8 cellular contexts compared by ENCODE assay signal in the genomic region with DNA sequence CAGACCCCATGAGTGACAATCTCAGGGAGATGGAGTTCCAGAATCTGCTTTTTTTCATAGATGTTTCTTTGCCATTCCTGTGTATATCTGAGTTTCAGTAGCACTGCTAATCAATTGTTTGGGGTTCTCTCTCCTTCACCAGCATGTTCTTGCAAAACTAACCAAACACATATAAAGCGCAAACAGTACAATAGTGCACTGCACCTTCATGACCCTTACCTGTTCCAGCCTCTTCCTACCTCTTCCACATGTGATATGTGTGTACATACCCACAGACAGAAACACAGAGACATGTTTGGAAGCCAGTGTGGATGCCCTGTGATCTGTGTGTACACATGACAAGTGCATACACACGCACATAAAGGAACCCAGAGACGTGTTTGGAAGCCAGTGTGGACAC. TPM values are rescaled to one million over a fixed set of nuclear protein-coding genes. Genes with fewer than 3 reads are reported as not detected.
DNase-seq lines count a peak whose midpoint lies in the region; ATAC-seq and TF ChIP-seq lines count a peak whose summit lies in the region.

No MANE protein-coding gene starts in this region.

- H3K4me3 Mint-ChIP-seq in activated naive CD8-positive, alpha-beta T cell treated with anti-CD3 and anti-CD28 coated beads, Interleukin-2, amount 10 ng/mL, durations not matched to agents 7 days and 5 days: peak overlapping the region; percentile 87
- peak overlapping the region; percentile 85 for H3K4me3 Mint-ChIP-seq in type B pancreatic cell

- intact Hi-C loops in heart left ventricle (cut with DNase I): loop anchor here (1.0 to 10.0 kb wide), 7 partner anchors 40 to 615 kb away; a partner anchor contains a TSS
- intact Hi-C loops in cardiac septum (cut with DNase I): loop anchor here (10.0 kb wide), 1 partner anchor 213 kb away; no protein-coding TSS in a partner anchor

- H3K36me3 Mint-ChIP-seq in activated naive CD8-positive, alpha-beta T cell treated with anti-CD3 and anti-CD28 coated beads, Interleukin-2, amount 10 ng/mL, durations not matched to agents 7 days and 5 days: peaks cover 23% of the 10 kb centered on the region
- H3K36me3 Mint-ChIP-seq in type B pancreatic cell: peaks cover 38% of the 10 kb centered on the region

- H3K4me1 Mint-ChIP-seq in activated naive CD8-positive, alpha-beta T cell treated with anti-CD3 and anti-CD28 coated beads, Interleukin-2, amount 10 ng/mL, durations not matched to agents 7 days and 5 days: peaks cover 19% of the 10 kb centered on the region
- H3K4me1 Mint-ChIP-seq in type B pancreatic cell (ENCODE audit: unreplicated experiment): peaks cover 22% of the 10 kb centered on the region

- WGBS in heart left ventricle, 4 donors: 80 to 90% (median 85%) methylated on average over 3 of the region's 3 CpGs

- H3K27me3 Mint-ChIP-seq in activated naive CD8-positive, alpha-beta T cell treated with anti-CD3 and anti-CD28 coated beads, Interleukin-2, amount 10 ng/mL, durations not matched to agents 7 days and 5 days: no peaks in the 10 kb centered on the region
- H3K27me3 Mint-ChIP-seq in type B pancreatic cell: no peaks in the 10 kb centered on the region

- H3K4me3 ChIP-seq in heart left ventricle: peak overlapping the region in 8 of 12 donors; percentile 64 to 99 (median 94)

- peaks cover 0 to 5% (median 0%) of the 10 kb centered on the region in 9 donors for H3K36me3 ChIP-seq in heart left ventricle

- DNase-seq in heart left ventricle: no peak
- DNase-seq in cardiac septum (ENCODE audit: low spot score): no peak
- DNase-seq in activated naive CD8-positive, alpha-beta T cell treated with anti-CD3 and anti-CD28 coated beads, Interleukin-2, amount 10 ng/mL, durations not matched to agents 7 days and 5 days: no peak
- DNase-seq in left lobe of liver (ENCODE audit: low spot score): no peak
- no peak for DNase-seq in type B pancreatic cell (ENCODE audit: extremely low spot score, unreplicated experiment)
- no peak for DNase-seq in NCI-H345 (lab: John Stamatoyannopoulos, UW)

- H3K9me3 Mint-ChIP-seq in activated naive CD8-positive, alpha-beta T cell treated with anti-CD3 and anti-CD28 coated beads, Interleukin-2, amount 10 ng/mL, durations not matched to agents 7 days and 5 days: no peaks in the 10 kb centered on the region
- peaks cover 5% of the 10 kb centered on the region for H3K9me3 Mint-ChIP-seq in type B pancreatic cell

- no peak for TF ChIP-seq CTCF in heart left ventricle (IDR thresholded peaks at IDR 0.05)
- no peak for TF ChIP-seq CTCF in type B pancreatic cell (conservative IDR thresholded peaks at IDR 0.05)

- TF ChIP-seq POLR2A in heart left ventricle (IDR thresholded peaks at IDR 0.05): no peak

- H3K27ac ChIP-seq in heart left ventricle: peak overlapping the region in 1 of 12 donors; percentile 83

- no peaks in the 10 kb centered on the region for H3K9me3 ChIP-seq in heart left ventricle

- no peaks in the 10 kb centered on the region for H3K27me3 ChIP-seq in heart left ventricle

- POLR2A ChIA-PET in activated naive CD8-positive, alpha-beta T cell treated with anti-CD3 and anti-CD28 coated beads, Interleukin-2, amount 10 ng/mL, durations not matched to agents 7 days and 5 days (lab: Charles Lee): interaction anchor here (2.5 to 3.4 kb wide), 2 partner anchors 37 to 41 kb away, joined by 20 to 22 read pairs; a partner anchor contains a TSS

- ATAC-seq in heart left ventricle (no peak), left lobe of liver (peak; percentile 17), HG03439 (IDR thresholded peaks at IDR 0.05; ENCODE audit: unreplicated experiment) (no peak), HG03354 (IDR thresholded peaks at IDR 0.05; ENCODE audit: poor library complexity, severe bottlenecking, unreplicated experiment) (no peak)
- no peak for ATAC-seq in activated naive CD8-positive, alpha-beta T cell treated with anti-CD3 and anti-CD28 coated beads, Interleukin-2, amount 10 ng/mL, durations not matched to agents 7 days and 5 days (ENCODE audit: low read depth)

- H3K27ac Mint-ChIP-seq in activated naive CD8-positive, alpha-beta T cell treated with anti-CD3 and anti-CD28 coated beads, Interleukin-2, amount 10 ng/mL, durations not matched to agents 7 days and 5 days: peak overlapping the region; percentile 86
- peak overlapping the region; percentile 13 for H3K27ac Mint-ChIP-seq in type B pancreatic cell

- peaks cover 0 to 26% (median 14%) of the 10 kb centered on the region in 12 donors for H3K4me1 ChIP-seq in heart left ventricle

RNA-seq across cellular contexts. Expression of a gene that starts 1.8 kb away (rescaled TPM):
- total RNA-seq in heart left ventricle (10 to 100 TPM in 6 of 9 donors, 1 to 10 TPM in 3; 6.6 to 15.5 (median 10.7) TPM), cardiac septum (10.2 TPM), left lobe of liver (17.7 TPM), type B pancreatic cell (ENCODE audit: low replicate concordance) (18.3 and 35.3 TPM in 2 replicates)
- 10 to 100 TPM in 1 of 2 donors, 1 to 10 TPM in 1; 4.7 to 16.9 TPM for polyA plus RNA-seq in heart left ventricle
- total RNA-seq in activated naive CD8-positive, alpha-beta T cell treated with anti-CD3 and anti-CD28 coated beads, Interleukin-2, amount 10 ng/mL, durations not matched to agents 7 days and 5 days: 10 to 100 TPM; 23.3 to 26.3 TPM

RNA-seq across cellular contexts. Expression of a gene that starts 41.0 kb away (rescaled TPM):
- total RNA-seq in heart left ventricle (10 to 100 TPM in 7 of 9 donors, 1 to 10 TPM in 2; 7.9 to 76.0 (median 13.5) TPM), cardiac septum (9.1 TPM), left lobe of liver (22.3 TPM), type B pancreatic cell (ENCODE audit: low replicate concordance) (32.3 and 45.5 TPM in 2 replicates)
- 10 to 100 TPM in 1 of 2 donors, 1 to 10 TPM in 1; 5.7 to 18.3 TPM for polyA plus RNA-seq in heart left ventricle
- 10 to 100 TPM; 69.2 to 73.1 TPM for total RNA-seq in activated naive CD8-positive, alpha-beta T cell treated with anti-CD3 and anti-CD28 coated beads, Interleukin-2, amount 10 ng/mL, durations not matched to agents 7 days and 5 days
